18 cellular contexts compared by ENCODE assay signal in the genomic region with DNA sequence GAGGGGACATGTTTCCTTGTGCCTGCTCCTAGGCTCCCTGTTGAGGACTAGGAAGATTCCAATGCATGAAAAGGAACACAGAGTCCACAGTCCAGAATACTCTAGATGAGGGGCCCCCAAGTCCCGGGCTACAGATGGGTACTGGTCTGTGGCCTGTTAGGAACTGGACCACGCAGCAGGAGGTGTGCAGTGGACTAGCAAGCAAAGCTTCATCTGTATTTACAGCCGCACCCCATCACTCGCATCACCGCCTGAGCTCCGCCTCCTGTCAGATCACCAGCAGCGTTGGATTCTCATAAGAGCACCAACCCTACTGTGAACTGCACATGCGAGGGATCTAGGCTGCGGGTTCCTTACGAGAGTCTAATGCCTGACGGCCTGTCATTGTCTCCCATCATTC.
"Had no signal": no experiment of that assay in that cellular context is flagged by ENCODE, and none has a peak within 500 bp of the region (broad histone marks: within the 10 kb centered on the region; RNA-seq: fewer than 3 reads in every experiment).

No MANE protein-coding gene starts in this region.

- ATAC-seq: body of pancreas, left colon, pancreas had no signal

- H3K36me3 ChIP-seq: pancreas had no signal

- H3K9me3 Mint-ChIP-seq: activated CD4-positive, alpha-beta T cell treated with anti-CD3 and anti-CD28 coated beads, Interleukin-2, amount 10 ng/mL, durations not matched to agents 24 days and 14 days had no signal

- H3K4me3 Mint-ChIP-seq: activated CD4-positive, alpha-beta T cell treated with anti-CD3 and anti-CD28 coated beads, Interleukin-2, amount 10 ng/mL, durations not matched to agents 24 days and 14 days; activated naive CD8-positive, alpha-beta T cell treated with anti-CD3 and anti-CD28 coated beads, Interleukin-2, amount 10 ng/mL, durations not matched to agents 7 days and 5 days had no signal

- H3K27me3 Mint-ChIP-seq: activated CD4-positive, alpha-beta T cell treated with anti-CD3 and anti-CD28 coated beads, Interleukin-2, amount 10 ng/mL, durations not matched to agents 24 days and 14 days; activated naive CD8-positive, alpha-beta T cell treated with anti-CD3 and anti-CD28 coated beads, Interleukin-2, amount 10 ng/mL, durations not matched to agents 7 days and 5 days had no signal

- DNase-seq: activated CD4-positive, alpha-beta T cell treated with anti-CD3 and anti-CD28 coated beads, Interleukin-2, amount 10 ng/mL, durations not matched to agents 24 days and 14 days; activated CD4-positive, CD25-positive, alpha-beta regulatory T cell; activated naive CD4-positive, alpha-beta T cell treated with Interleukin-2 at 50 U/mL for 16 hours; activated naive CD8-positive, alpha-beta T cell treated with anti-CD3 and anti-CD28 coated beads, Interleukin-2, amount 10 ng/mL, durations not matched to agents 7 days and 5 days; body of pancreas; erythroblast; hypothalamus; islet precursor cell; left colon; midbrain; pancreas; stimulated activated CD4-positive, alpha-beta T cell treated with anti-CD3 and anti-CD28 coated beads, Interleukin-4, amount 100 ng/mL, for 1 hour; stomach; SW 1271; trophoblast cell had no signal

- H3K27me3 ChIP-seq: body of pancreas, pancreas, stomach, vagina had no signal

- H3K4me3 ChIP-seq: body of pancreas, lung, pancreas, smooth muscle cell, stomach, vagina had no signal

- H3K27ac ChIP-seq: body of pancreas, pancreas, stomach, vagina had no signal

- H3K27ac Mint-ChIP-seq: activated CD4-positive, alpha-beta T cell treated with anti-CD3 and anti-CD28 coated beads, Interleukin-2, amount 10 ng/mL, durations not matched to agents 24 days and 14 days; activated naive CD8-positive, alpha-beta T cell treated with anti-CD3 and anti-CD28 coated beads, Interleukin-2, amount 10 ng/mL, durations not matched to agents 7 days and 5 days had no signal

- H3K9me3 ChIP-seq: body of pancreas, pancreas, stomach, vagina had no signal
